ENCODE assay signal across 24 cellular contexts in genomic region chr5:23717486-23717885, GRCh38.
DNase-seq lines count a peak whose midpoint lies in the region; ATAC-seq and TF ChIP-seq lines count a peak whose summit lies in the region.
"Had no signal": no experiment of that assay in that cellular context is flagged by ENCODE, and none has a peak within 500 bp of the region (broad histone marks: within the 10 kb centered on the region; RNA-seq: fewer than 3 reads in every experiment).

No MANE protein-coding gene starts in this region.

- DNase-seq in stimulated activated CD8-positive, alpha-beta memory T cell treated with anti-CD3 and anti-CD28 coated beads, Interleukin-4, amount 100 ng/mL, for 48 hours = no peak
- DNase-seq in cardiac septum (ENCODE audit: low spot score) (no peak), transverse colon (no peak), NCI-H1417 (lab: John Stamatoyannopoulos, UW) (no peak)
- DNase-seq: ACHN; Caco-2; CD4-positive, alpha-beta memory T cell; DMS 273 treated with DMSO at 0.1 percent for 48 hours; DND-41; GOT3; MG63; NCI-H1105; NCI-H2081 treated with DMSO at 0.1 percent for 48 hours; NCI-H2171 treated with DMSO at 0.1 percent for 48 hours; NCI-H524 treated with DMSO at 0.1 percent for 48 hours; NCI-H82; Peyer's patch; SJCRH30 had no signal

- TF ChIP-seq CTCF in OCI-LY3 (IDR thresholded peaks at IDR 0.05; ENCODE audit: low read depth, low read length) (no peak), transverse colon (IDR thresholded peaks at IDR 0.05) (no peak)

- no peak overlapping the region for H3K27ac ChIP-seq in OCI-LY3 (ENCODE audit: low read length)
- H3K27ac ChIP-seq in transverse colon = no peak overlapping the region
- H3K27ac ChIP-seq: BLaER1, Peyer's patch, SJCRH30 had no signal

- H3K4me2 ChIP-seq in OCI-LY3 (ENCODE audit: low read length) = peak overlapping the region; percentile 40
- H3K4me2 ChIP-seq: BLaER1 had no signal

- H2AFZ ChIP-seq in OCI-LY3 (ENCODE audit: low read depth, low read length) = no peak overlapping the region

- no peaks in the 10 kb centered on the region for H3K9me3 ChIP-seq in OCI-LY3 (ENCODE audit: insufficient read depth, low read length)
- no peaks in the 10 kb centered on the region for H3K9me3 ChIP-seq in transverse colon
- H3K9me3 ChIP-seq: BLaER1, Caco-2, Peyer's patch, SJCRH30 had no signal

- in situ Hi-C loops in transverse colon (cut with MboI; ENCODE audit: low pct_ligation_motif_present in 1 of 4, low pct_unique_long_range_greater_than_20kb in 1 of 4, low sequenced_read_pairs in 3 of 4) = no loop called here

- intact Hi-C loops in cardiac septum (cut with DNase I) (no loop called here), transverse colon (cut with DNase I; ENCODE audit: low total_unique reads) (no loop called here)

- H3K79me2 ChIP-seq in OCI-LY3 (ENCODE audit: low read length) = no peaks in the 10 kb centered on the region

- H3K36me3 ChIP-seq in OCI-LY3 (replicated peaks; ENCODE audit: low read depth, low read length) (no peaks in the 10 kb centered on the region), transverse colon (no peaks in the 10 kb centered on the region)
- H3K36me3 ChIP-seq: BLaER1, MG63, Peyer's patch, SJCRH30 had no signal

- H4K20me1 ChIP-seq in OCI-LY3 (ENCODE audit: insufficient read depth, low read length) = no peaks in the 10 kb centered on the region
- H4K20me1 ChIP-seq: BLaER1 had no signal

- no peak for TF ChIP-seq POLR2A in transverse colon (IDR thresholded peaks at IDR 0.05)

- no peak for TF ChIP-seq EP300 in transverse colon (IDR thresholded peaks at IDR 0.05; ENCODE audit: low read depth)

- H3K9ac ChIP-seq in OCI-LY3 (ENCODE audit: low read length) = no peak overlapping the region
- H3K9ac ChIP-seq: BLaER1 had no signal

- WGBS in transverse colon (ENCODE audit: low coverage in 1 of 2), 2 donors = 62 to 70% methylated on average over 3 of the region's 3 CpGs

- peak; percentile 44 for ATAC-seq in GM18858 (IDR thresholded peaks at IDR 0.05; ENCODE audit: unreplicated experiment)
- ATAC-seq in GM21717 (IDR thresholded peaks at IDR 0.05; ENCODE audit: unreplicated experiment) = peak; percentile 58
- peak; percentile 42 for ATAC-seq in HG03432 (IDR thresholded peaks at IDR 0.05; ENCODE audit: unreplicated experiment)
- ATAC-seq: HCT116 had no signal

- H3K4me3 ChIP-seq in OCI-LY3 (ENCODE audit: low read length) (peak overlapping the region; percentile 15; the same call in 1 of the 2 replicates), transverse colon (no peak overlapping the region)
- H3K4me3 ChIP-seq: BLaER1, MG63, Peyer's patch, SJCRH30 had no signal

- H3K4me1 ChIP-seq in OCI-LY3 (ENCODE audit: low read length) (peaks cover 30% of the 10 kb centered on the region), transverse colon (no peaks in the 10 kb centered on the region)
- H3K4me1 ChIP-seq: BLaER1, Peyer's patch, SJCRH30 had no signal

- no peaks in the 10 kb centered on the region for H3K27me3 ChIP-seq in OCI-LY3 (ENCODE audit: low read depth, low read length)
- H3K27me3 ChIP-seq in transverse colon = no peaks in the 10 kb centered on the region
- H3K27me3 ChIP-seq: BLaER1, MG63, Peyer's patch, SJCRH30 had no signal
